ENCODE assay signal across 8 cellular contexts in genomic region chr14:20683125-20683895, GRCh38. TPM values are rescaled to one million over a fixed set of nuclear protein-coding genes. Genes with fewer than 3 reads are reported as not detected.
DNase-seq lines count a peak whose midpoint lies in the region; ATAC-seq and TF ChIP-seq lines count a peak whose summit lies in the region.

No MANE protein-coding gene starts in this region.

- CTCF ChIA-PET in AG04449 (lab: Yijun Ruan, JAX): interaction anchor here (0.9 to 6.6 kb wide), 8 partner anchors 9 to 388 kb away, joined by 3 to 50 read pairs (median 4); no protein-coding TSS in a partner anchor

- H3K4me1 Mint-ChIP-seq in endothelial cell (ENCODE audit: unreplicated experiment) (peaks cover 6% of the 10 kb centered on the region), mesothelial cell of epicardium (peaks cover 22% of the 10 kb centered on the region)

- H3K9me3 Mint-ChIP-seq in endothelial cell (ENCODE audit: unreplicated experiment) (no peaks in the 10 kb centered on the region), mesothelial cell of epicardium (no peaks in the 10 kb centered on the region)

- H3K4me3 Mint-ChIP-seq in endothelial cell (ENCODE audit: unreplicated experiment) (no peak overlapping the region), mesothelial cell of epicardium (no peak overlapping the region)

- DNase-seq in AG04449 (ENCODE audit: low read depth, low spot score): peak; percentile 76
- DNase-seq in NCI-H774 (lab: John Stamatoyannopoulos, UW): peak; percentile 78
- peak; percentile 53 to 54 for DNase-seq in activated CD8-positive, alpha-beta memory T cell treated with anti-CD3 and anti-CD28 coated beads for 1 hour (ENCODE audit: extremely low read depth in 1 of 2, low read depth in 1 of 2)
- peak; percentile 80 for DNase-seq in endothelial cell (ENCODE audit: low spot score)
- DNase-seq in mesothelial cell of epicardium (ENCODE audit: low spot score in 2 of 2, unreplicated experiment in 2 of 2): peak; percentile 43 to 79
- peak; percentile 63 for DNase-seq in stimulated activated CD8-positive, alpha-beta memory T cell treated with anti-CD3 and anti-CD28 coated beads, Interleukin-15, amount 100 ng/mL, for 24 hours (ENCODE audit: low read depth)

- H3K36me3 Mint-ChIP-seq in endothelial cell (ENCODE audit: low read depth, unreplicated experiment) (peaks cover 6% of the 10 kb centered on the region), mesothelial cell of epicardium (no peaks in the 10 kb centered on the region)

- TF ChIP-seq CTCF in AG04449 (IDR thresholded peaks at IDR 0.05; ENCODE audit: insufficient read depth, low read length, missing control alignments) (no peak), endothelial cell (IDR thresholded peaks at IDR 0.05; ENCODE audit: unreplicated experiment) (no peak), mesothelial cell of epicardium (IDR thresholded peaks at IDR 0.05; ENCODE audit: unreplicated experiment) (no peak)

- H3K27me3 Mint-ChIP-seq in endothelial cell (ENCODE audit: unreplicated experiment): peaks cover 16% of the 10 kb centered on the region
- H3K27me3 Mint-ChIP-seq in mesothelial cell of epicardium (ENCODE audit: low read depth): no peaks in the 10 kb centered on the region

- peak overlapping the region; percentile 96 for H3K4me3 ChIP-seq in AG04449 (ENCODE audit: low read depth, low read length)

- ATAC-seq in GM18861 (IDR thresholded peaks at IDR 0.05; ENCODE audit: unreplicated experiment) (peak; percentile 29), HG03135 (IDR thresholded peaks at IDR 0.05; ENCODE audit: unreplicated experiment) (peak; percentile 28)

- H3K27ac Mint-ChIP-seq in endothelial cell (ENCODE audit: unreplicated experiment) (no peak overlapping the region), mesothelial cell of epicardium (no peak overlapping the region)

- POLR2A ChIA-PET in AG04449 (lab: Yijun Ruan, JAX): interaction anchor here (0.5 to 2.4 kb wide), 7 partner anchors 70 to 410 kb away, joined by 3 to 17 read pairs (median 4); partner anchors contain the start of genes APEX1, PARP2 and PIP4P1

RNA-seq across cellular contexts. Expression of gene RNASE4, which starts 1.1 kb away (rescaled TPM):
- total RNA-seq in endothelial cell (ENCODE audit: unreplicated experiment) (1.0 TPM), mesothelial cell of epicardium (4.6 to 6.2 TPM (median 5.3 TPM) in 3 replicates)

RNA-seq across cellular contexts. Expression of gene ANG, which starts 5.3 kb away (rescaled TPM):
- total RNA-seq in endothelial cell (ENCODE audit: unreplicated experiment) (6.5 TPM), mesothelial cell of epicardium (3.7 to 5.4 TPM (median 3.8 TPM) in 3 replicates)

RNA-seq across cellular contexts. Expression of gene OR6S1, which starts 41.8 kb away (rescaled TPM):
- total RNA-seq in endothelial cell (ENCODE audit: unreplicated experiment) (not detected), mesothelial cell of epicardium (not detected in 3 replicates)

Comparison
In these comparisons a context has a peak if more than half of its experiments do, and no peak if none do; other contexts are left out.
1. Peak in every context shown above with its lines: DNase-seq, ATAC-seq and H3K4me3 ChIP-seq.